In the genomic region with DNA sequence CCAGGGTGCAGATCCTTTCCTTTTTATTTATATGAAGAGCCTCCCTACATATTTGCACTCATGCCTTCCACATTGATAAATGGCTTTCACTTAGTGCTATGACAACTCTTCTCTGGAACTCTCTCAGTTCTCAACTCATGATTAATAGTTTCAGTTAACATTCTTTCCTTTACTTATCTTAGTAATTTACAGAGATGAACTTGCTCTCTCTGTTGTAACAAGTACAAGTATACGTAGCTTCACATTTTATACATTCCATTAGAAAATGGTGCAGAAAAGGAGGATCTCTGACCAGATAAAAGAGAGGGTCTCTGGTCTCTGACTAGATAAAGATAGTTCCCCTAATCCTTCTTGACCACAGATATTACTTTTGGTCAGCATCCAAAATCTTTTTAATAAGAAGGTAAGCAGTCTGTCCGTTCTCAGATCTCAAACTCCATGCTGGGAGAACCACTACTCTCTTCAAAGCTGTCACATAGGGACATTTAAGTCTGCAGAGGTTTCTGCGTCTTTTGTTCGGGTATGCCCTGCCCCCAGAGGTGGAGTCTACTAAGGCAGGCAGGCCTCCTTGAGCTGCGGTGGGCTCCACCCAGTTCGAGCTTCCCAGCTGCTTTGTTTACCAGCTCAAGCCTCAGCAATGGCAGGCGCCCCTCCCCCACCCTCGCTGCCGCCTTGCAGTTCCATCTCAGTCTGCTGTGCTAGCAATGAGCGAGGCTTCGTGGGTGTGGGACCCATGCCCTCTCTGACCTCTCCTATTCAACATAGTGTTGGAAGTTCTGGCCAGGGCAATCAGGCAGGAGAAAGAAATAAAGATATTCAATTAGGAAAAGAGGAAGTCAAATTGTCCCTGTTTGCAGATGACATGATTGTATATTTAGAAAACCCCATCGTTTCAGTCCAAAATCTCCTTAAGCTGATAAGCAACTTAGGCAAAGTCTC, we compare ENCODE assay signal across 8 cellular contexts. TPM values are rescaled to one million over a fixed set of nuclear protein-coding genes. Genes with fewer than 3 reads are reported as not detected.
DNase-seq lines count a peak whose midpoint lies in the region; ATAC-seq and TF ChIP-seq lines count a peak whose summit lies in the region.
"Not testable (repeated sequence)": the region's sequence is repeated elsewhere in the genome, so short reads cannot be mapped to it uniquely, and the experiment has no call there.

No MANE protein-coding gene starts in this region.

- POLR2A ChIA-PET in PC-9 (lab: Charles Lee; ENCODE audit: unreplicated experiment), result interaction anchor here (0.6 to 0.9 kb wide), 4 partner anchors 11 to 1396 kb away, joined by 4 to 30 read pairs (median 16); no protein-coding TSS in a partner anchor

- not testable (repeated sequence) for H3K36me3 ChIP-seq in PC-9 (ENCODE audit: low read depth); ectodermal cell (ENCODE audit: control insufficient read depth, insufficient read depth, low read length); left lung; aorta (ENCODE audit: control insufficient read depth in 1 of 2, insufficient read depth in 2 of 2, low read length in 1 of 2)

- TF ChIP-seq CTCF in PC-9 (conservative IDR thresholded peaks at IDR 0.05); left lung (IDR thresholded peaks at IDR 0.05): not testable (repeated sequence)

- not testable (repeated sequence) for H4K20me1 ChIP-seq in PC-9 (ENCODE audit: insufficient read depth)

- H3K9me3 ChIP-seq in PC-9 (ENCODE audit: insufficient read depth, low read depth); ectodermal cell (ENCODE audit: control insufficient read depth, low read length); left lung; aorta (ENCODE audit: control insufficient read depth, low read length): not testable (repeated sequence)

- H3K27ac ChIP-seq in PC-9; aorta (ENCODE audit: low read depth in 1 of 2, low read length in 2 of 2): not testable (repeated sequence)
- H3K27ac ChIP-seq in ectodermal cell (ENCODE audit: insufficient read depth, low read depth, low read length, poor library complexity, severe bottlenecking) (peak overlapping the region; percentile 17), left lung (peak overlapping the region; percentile 30 to 37)

- ATAC-seq in GM18909 (IDR thresholded peaks at IDR 0.05; ENCODE audit: poor library complexity, unreplicated experiment), result peak; percentile 40
- ATAC-seq in HG03432 (IDR thresholded peaks at IDR 0.05; ENCODE audit: unreplicated experiment), result peak; percentile 53
- ATAC-seq in left lung, result peak; percentile 82
- ATAC-seq in aorta (ENCODE audit: low FRiP score), result peak; percentile 62

- H3F3A ChIP-seq in PC-9 (ENCODE audit: insufficient read depth, low read depth), result peaks cover 13% of the 10 kb centered on the region; the same call in 1 of the 2 replicates

- H3K4me1 ChIP-seq in PC-9 (replicated peaks; ENCODE audit: insufficient read depth) (peaks cover 38% of the 10 kb centered on the region), left lung (peaks cover 7 to 11% of the 10 kb centered on the region in 2 donors)
- H3K4me1 ChIP-seq in ectodermal cell (ENCODE audit: control insufficient read depth, insufficient read depth, low read length); aorta (ENCODE audit: control insufficient read depth in 1 of 2, insufficient read depth in 2 of 2, low read length in 2 of 2): not testable (repeated sequence)

- 8 to 9% methylated on average over 12 of the region's 12 CpGs for WGBS in ectodermal cell, 2 experiments
- WGBS in aorta, 2 donors, result 6 to 8% methylated on average over 12 of the region's 12 CpGs

- not testable (repeated sequence) for H3K79me2 ChIP-seq in PC-9 (ENCODE audit: low read depth)

- not testable (repeated sequence) for H3K27me3 ChIP-seq in PC-9 (ENCODE audit: insufficient read depth, low read depth); ectodermal cell (ENCODE audit: control insufficient read depth, insufficient read depth, low read length, poor library complexity, severe bottlenecking); left lung; aorta (ENCODE audit: control insufficient read depth in 1 of 2, insufficient read depth in 2 of 2, low read length in 1 of 2)

- TSS peak; percentile 36 for BruUV-seq in PC-9 (replicated peaks; lab: Mats Ljungman, UMichigan)

- CTCF ChIA-PET in PC-9 (lab: Charles Lee), result interaction anchor here (0.6 to 1.3 kb wide), 2 partner anchors 17 to 92 kb away, joined by 3 read pairs; no protein-coding TSS in a partner anchor

- 0 out of 2 replicates have a peak overlapping the region, but pooled peaks have one; percentile 36 for H2AFZ ChIP-seq in PC-9

- H3K9me2 ChIP-seq in PC-9 (ENCODE audit: insufficient read depth), result not testable (repeated sequence)

- H3K4me3 ChIP-seq in PC-9; ectodermal cell (ENCODE audit: insufficient read depth, low read depth, low read length); left lung; aorta (ENCODE audit: low read length in 2 of 2): not testable (repeated sequence)

- peak overlapping the region; percentile 23; the same call in 1 of the 2 replicates for H3K4me2 ChIP-seq in PC-9

- intact Hi-C loops in PC-9 (cut with micrococcal nuclease; ENCODE audit: unreplicated experiment), result loop anchor here (1.0 kb wide), 2 partner anchors 69 to 106 kb away; no protein-coding TSS in a partner anchor
- intact Hi-C loops in left lung (cut with DNase I); aorta (cut with DNase I): not testable (repeated sequence)

- peak; percentile 72 to 86 for DNase-seq in PC-9
- peak; percentile 18 for DNase-seq in activated CD8-positive, alpha-beta memory T cell treated with anti-CD3 and anti-CD28 coated beads, Interleukin-2, amount 50 U/mL, for 1 hour (ENCODE audit: extremely low read depth)
- peak; percentile 82 to 84 for DNase-seq in left lung
- DNase-seq in stimulated activated CD4-positive, alpha-beta T cell treated with anti-CD3 and anti-CD28 coated beads, Interleukin-12 subunit alpha, Interleukin-12 subunit beta, amount 100 ng/mL, for 24 hours (ENCODE audit: low read depth in 2 of 2), result peak; percentile 25 to 40
- DNase-seq in aorta, result peak; percentile 84 to 86

RNA-seq across cellular contexts. Expression of a gene that starts 42.2 kb away (rescaled TPM):
- 117 and 134 TPM in 2 replicates for total RNA-seq in PC-9 (2021)
- 66.9 TPM for polyA plus RNA-seq in ectodermal cell (2013, experiment 1 of 4)
- polyA plus RNA-seq in ectodermal cell (2013, experiment 2 of 4), result 68.3 TPM
- polyA plus RNA-seq in ectodermal cell (2013, experiment 3 of 4), result 53.7 TPM
- 61.5 TPM for polyA plus RNA-seq in ectodermal cell (2013, experiment 4 of 4)
- 10 to 100 TPM; 44.1 to 48.6 TPM for total RNA-seq in left lung
- total RNA-seq in aorta, result 10 to 100 TPM; 64.9 to 68.4 TPM
- 10 to 100 TPM; 36.7 to 49.6 TPM for polyA plus RNA-seq in aorta

Comparison
In these comparisons a context has a peak if more than half of its experiments do, and no peak if none do; other contexts are left out.
1. DNase-seq: peak in every context shown above with its lines; median percentile 85 in aorta; 83 in left lung; 79 in PC-9; 32 in stimulated activated CD4-positive, alpha-beta T cell treated with anti-CD3 and anti-CD28 coated beads, Interleukin-12 subunit alpha, Interleukin-12 subunit beta, amount 100 ng/mL, for 24 hours; 18 in activated CD8-positive, alpha-beta memory T cell treated with anti-CD3 and anti-CD28 coated beads, Interleukin-2, amount 50 U/mL, for 1 hour.